ENCODE assay signal across 16 cellular contexts in genomic region chr12:7091171-7091570, GRCh38. TPM values are rescaled to one million over a fixed set of nuclear protein-coding genes. Genes with fewer than 3 reads are reported as not detected.
DNase-seq lines count a peak whose midpoint lies in the region; ATAC-seq, FAIRE-seq and TF ChIP-seq lines count a peak whose summit lies in the region.
"Had no signal": no experiment of that assay in that cellular context is flagged by ENCODE, and none has a peak within 500 bp of the region (broad histone marks: within the 10 kb centered on the region; RNA-seq: fewer than 3 reads in every experiment).

No MANE protein-coding gene starts in this region.

- H3K36me3 ChIP-seq in kidney (ENCODE audit: control insufficient read depth in 1 of 2, insufficient read depth in 2 of 2, low read length in 2 of 2) (no peaks in the 10 kb centered on the region), sigmoid colon (peaks cover 1 to 34% (median 7%) of the 10 kb centered on the region in 4 donors)

- peak overlapping the region; percentile 66 for H3K4me3 ChIP-seq in AG04449 (ENCODE audit: low read depth, low read length)
- peak overlapping the region; percentile 23 to 80 for H3K4me3 ChIP-seq in kidney (ENCODE audit: low read length in 2 of 2)
- peak overlapping the region; percentile 47 to 57 (median 54) for H3K4me3 ChIP-seq in sigmoid colon

- WGBS in sigmoid colon, 2 donors = 84 to 86% methylated on average over 7 of the region's 7 CpGs

- H3K27ac ChIP-seq in RWPE1 (peak overlapping the region; percentile 63; the same call in 1 of the 2 replicates), kidney (ENCODE audit: low read depth in 2 of 2, low read length in 2 of 2) (peak overlapping the region in 1 of 2 donors; percentile 11), sigmoid colon (peak overlapping the region; percentile 77 to 85 (median 80))

- no peaks in the 10 kb centered on the region for H3K27me3 ChIP-seq in sigmoid colon
- H3K27me3 ChIP-seq: neutrophil had no signal

- ATAC-seq in GM18498 (IDR thresholded peaks at IDR 0.05; ENCODE audit: unreplicated experiment) (no peak), HG02840 (IDR thresholded peaks at IDR 0.05; ENCODE audit: low FRiP score, unreplicated experiment) (no peak)

- POLR2A ChIA-PET in AG04449 (lab: Yijun Ruan, JAX) = no interaction called here
- POLR2A ChIA-PET in RWPE1 (lab: Yijun Ruan, JAX; ENCODE audit: low non-redundant PET) = no interaction called here

- H3K9me3 ChIP-seq in kidney (ENCODE audit: control insufficient read depth in 1 of 2, low read length in 2 of 2) (no peaks in the 10 kb centered on the region), sigmoid colon (no peaks in the 10 kb centered on the region)
- H3K9me3 ChIP-seq: neutrophil had no signal

- no peak overlapping the region for H3K9ac ChIP-seq in kidney (ENCODE audit: low read length in 2 of 2)

- TF ChIP-seq CTCF in AG04449 (IDR thresholded peaks at IDR 0.05; ENCODE audit: insufficient read depth, low read length, missing control alignments) = no peak
- TF ChIP-seq CTCF in RWPE1 (conservative IDR thresholded peaks at IDR 0.05; ENCODE audit: low read depth) = no peak
- TF ChIP-seq CTCF in kidney (IDR thresholded peaks at IDR 0.05; ENCODE audit: borderline replicate concordance, extremely low read depth, insufficient read depth) = no peak
- TF ChIP-seq CTCF in sigmoid colon (IDR thresholded peaks at IDR 0.05) = no peak

- intact Hi-C loops in kidney (cut with DNase I) = loop anchor here (10.0 kb wide), 1 partner anchor 146 kb away; the partner anchor contains the start of genes C12orf57 and RNU7-1
- intact Hi-C loops in sigmoid colon (cut with DNase I) = no loop called here

- TF ChIP-seq EP300 in sigmoid colon (IDR thresholded peaks at IDR 0.05) = no peak

- no peak for TF ChIP-seq POLR2A in sigmoid colon (IDR thresholded peaks at IDR 0.05)

- CTCF ChIA-PET in AG04449 (lab: Yijun Ruan, JAX) = interaction anchor here (0.8 to 7.9 kb wide), 8 partner anchors 12 to 146 kb away, joined by 3 to 96 read pairs (median 5); partner anchors contain the start of genes C12orf57, C1RL, C1S and LPCAT3
- CTCF ChIA-PET in RWPE1 (lab: Yijun Ruan, JAX) = interaction anchor here (0.6 to 1.4 kb wide), 2 partner anchors 31 to 145 kb away, joined by 3 to 4 read pairs; partner anchors contain the start of gene C1S

- FAIRE-seq in kidney (lab: Jason Lieb, UNC) = no peak
- FAIRE-seq: H54 had no signal

- no peak for DNase-seq in AG04449 (ENCODE audit: low read depth, low spot score)
- no peak for DNase-seq in RWPE1 (ENCODE audit: low spot score)
- no peak for DNase-seq in kidney
- no peak for DNase-seq in sigmoid colon
- no peak for DNase-seq in AML-193 (lab: John Stamatoyannopoulos, UW)
- no peak for DNase-seq in mesenteric fat pad (ENCODE audit: low spot score)
- DNase-seq: activated CD4-positive, alpha-beta T cell treated with anti-CD3 and anti-CD28 coated beads for 4 hours; activated gamma-delta T cell treated with Interleukin-2 at 50 U/mL for 16 hours; CD4-positive, alpha-beta memory T cell; NCI-H187; stimulated activated CD4-positive, alpha-beta T cell treated with anti-CD3 and anti-CD28 coated beads, Interleukin-4, amount 100 ng/mL, for 1 hour; SW 1271 had no signal

- H3K4me1 ChIP-seq in kidney (ENCODE audit: control insufficient read depth in 1 of 2, insufficient read depth in 1 of 2, low read depth in 1 of 2, low read length in 2 of 2) = peaks cover 0 to 11% of the 10 kb centered on the region in 2 donors
- H3K4me1 ChIP-seq in sigmoid colon = peaks cover 0 to 35% (median 33%) of the 10 kb centered on the region in 4 donors

RNA-seq across cellular contexts. Expression of gene C1R, which starts 1.1 kb away (rescaled TPM):
- total RNA-seq in kidney (514 TPM), sigmoid colon (100 to 1,000 TPM; 328 to 493 (median 467) TPM), mesenteric fat pad (789 TPM)
- polyA plus RNA-seq in kidney (ENCODE audit: insufficient read depth, low read depth, low replicate concordance) (183 TPM), sigmoid colon (100 to 1,000 TPM in 1 of 3 donors, 10 to 100 TPM in 2; 23.8 to 257 (median 54.1) TPM)

RNA-seq across cellular contexts. Expression of gene C1RL, which starts 17.8 kb away (rescaled TPM):
- total RNA-seq in kidney = 147 TPM
- polyA plus RNA-seq in kidney (ENCODE audit: insufficient read depth, low read depth, low replicate concordance) = 25.2 TPM
- total RNA-seq in sigmoid colon = 10 to 100 TPM; 44.2 to 82.6 (median 65.3) TPM
- polyA plus RNA-seq in sigmoid colon = 10 to 100 TPM in 2 of 3 donors, 1 to 10 TPM in 1; 9.9 to 45.5 (median 12.0) TPM
- total RNA-seq in mesenteric fat pad = 68.8 TPM

RNA-seq across cellular contexts. Expression of gene C1S, which starts 30.7 kb away (rescaled TPM):
- total RNA-seq in kidney (402 TPM), sigmoid colon (100 to 1,000 TPM; 420 to 622 (median 463) TPM), mesenteric fat pad (593 TPM)
- polyA plus RNA-seq in kidney (ENCODE audit: insufficient read depth, low read depth, low replicate concordance) (81.2 TPM), sigmoid colon (100 to 1,000 TPM in 1 of 3 donors, 10 to 100 TPM in 2; 15.5 to 244 (median 52.9) TPM)
- polyA plus RNA-seq: CD4-positive, alpha-beta memory T cell had no signal

RNA-seq across cellular contexts. Expression of gene RBP5, which starts 37.5 kb away (rescaled TPM):
- total RNA-seq in kidney (74.6 TPM), sigmoid colon (under 1 TPM in 1 of 4 donors, not detected in 3; 0.71 TPM), mesenteric fat pad (1.1 TPM)
- polyA plus RNA-seq in kidney (ENCODE audit: insufficient read depth, low read depth, low replicate concordance) (609 TPM), sigmoid colon (10 to 100 TPM in 1 of 3 donors, 1 to 10 TPM in 2; 3.7 to 30.9 (median 4.2) TPM)
- polyA plus RNA-seq: CD4-positive, alpha-beta memory T cell had no signal

RNA-seq across cellular contexts. Expression of gene CLSTN3, which starts 39.0 kb away (rescaled TPM):
- 64.2 TPM for total RNA-seq in kidney
- 33.0 TPM for polyA plus RNA-seq in kidney (ENCODE audit: insufficient read depth, low read depth, low replicate concordance)
- 10 to 100 TPM; 11.5 to 41.5 (median 19.3) TPM for total RNA-seq in sigmoid colon
- 10 to 100 TPM in 1 of 3 donors, 1 to 10 TPM in 2; 3.7 to 25.9 (median 6.0) TPM for polyA plus RNA-seq in sigmoid colon
- total RNA-seq in mesenteric fat pad = 15.4 TPM
